22 cellular contexts compared by ENCODE assay signal in the genomic region with DNA sequence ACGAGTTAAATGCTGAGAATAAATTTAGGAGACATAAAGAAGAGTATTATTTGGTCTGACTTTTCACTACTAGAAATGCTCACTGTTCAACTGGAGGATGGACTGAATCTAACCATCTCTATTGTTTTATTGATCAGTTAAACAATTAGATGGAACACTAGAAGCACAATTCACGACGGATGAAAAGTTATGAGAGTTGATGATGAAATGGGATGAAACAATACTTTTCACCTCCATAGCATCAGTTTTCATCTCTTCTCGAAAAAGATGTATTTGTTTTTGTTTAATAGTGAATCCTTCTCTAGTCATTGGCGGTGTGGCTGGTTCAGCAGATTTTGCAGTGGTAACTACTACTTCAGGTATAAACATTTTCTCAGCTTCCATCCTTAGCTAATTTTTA.
"Had no signal": no experiment of that assay in that cellular context is flagged by ENCODE, and none has a peak within 500 bp of the region (broad histone marks: within the 10 kb centered on the region; RNA-seq: fewer than 3 reads in every experiment).

No MANE protein-coding gene starts in this region.

- ATAC-seq: HepG2, Panc1 had no signal

- H3K9me3 ChIP-seq: SK-N-SH had no signal

- H3K9ac ChIP-seq: KMS-11, SK-N-SH had no signal

- H3K4me2 ChIP-seq: KMS-11, SK-N-SH had no signal

- DNase-seq: IMR-90, Kasumi-1, MM.1S, NCI-H1092 treated with DMSO at 0.1 percent for 48 hours, NCI-H1436, NCI-H187, NCI-H2029, NCI-H2081 treated with DMSO at 0.1 percent for 48 hours, NCI-H2171, NCI-H226, NCI-H446, NCI-H510A, NCI-H524 treated with DMSO at 0.1 percent for 48 hours, NCI-H69, NCI-H774, PC-3, SHP77, SK-N-SH had no signal

- FAIRE-seq: HepG2 had no signal

- H3K27ac ChIP-seq: KMS-11, RWPE1 had no signal
